In the genomic region with DNA sequence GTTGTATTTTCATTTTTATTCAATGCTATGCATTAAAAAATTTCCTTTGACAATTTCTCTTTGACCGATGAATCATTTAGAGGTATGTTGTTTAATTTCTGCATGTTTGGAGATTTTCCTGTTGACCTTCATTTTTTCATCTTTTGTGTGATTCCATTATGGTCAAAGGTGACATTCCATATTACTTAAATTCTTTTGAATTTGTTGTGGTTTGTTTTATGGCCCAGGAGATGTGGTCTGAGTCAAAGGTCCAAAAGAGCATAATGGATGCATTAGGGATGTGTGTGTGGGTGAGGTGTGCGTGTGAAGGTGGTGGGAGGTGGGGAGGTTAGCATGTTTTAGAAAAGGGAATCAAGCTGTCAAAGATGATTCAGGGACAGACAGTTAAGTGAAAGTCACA, we compare ENCODE assay signal across 1 cellular context.
TF ChIP-seq lines count a peak whose summit lies in the region.

No MANE protein-coding gene starts in this region.

TF ChIP-seq in endothelial cell of umbilical vein, 7 proteins besides CTCF, POLR2A, EP300 and RAD21:
- TF ChIP-seq FOS (IDR thresholded peaks at IDR 0.05; ENCODE audit: borderline replicate concordance, insufficient read depth, low read length) (no peak), EZH2 (IDR thresholded peaks at IDR 0.05; ENCODE audit: borderline replicate concordance, low read depth, low read length, severe bottlenecking) (no peak), POLR2AphosphoS5 (IDR thresholded peaks at IDR 0.05; ENCODE audit: insufficient read depth, low read depth, low read length) (no peak), GATA2 (IDR thresholded peaks at IDR 0.05; ENCODE audit: insufficient read depth, insufficient read length, low read depth, low read length) (no peak), JUN (IDR thresholded peaks at IDR 0.05; ENCODE audit: borderline replicate concordance, insufficient read depth, insufficient read length, low read depth) (no peak)
- TF ChIP-seq, protein P1, sequence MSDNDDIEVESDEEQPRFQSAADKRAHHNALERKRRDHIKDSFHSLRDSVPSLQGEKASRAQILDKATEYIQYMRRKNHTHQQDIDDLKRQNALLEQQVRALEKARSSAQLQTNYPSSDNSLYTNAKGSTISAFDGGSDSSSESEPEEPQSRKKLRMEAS (IDR thresholded peaks at IDR 0.05; ENCODE audit: insufficient read depth, insufficient read length) = no peak
